Comparison of ENCODE assay signal across 22 cellular contexts in the genomic region with DNA sequence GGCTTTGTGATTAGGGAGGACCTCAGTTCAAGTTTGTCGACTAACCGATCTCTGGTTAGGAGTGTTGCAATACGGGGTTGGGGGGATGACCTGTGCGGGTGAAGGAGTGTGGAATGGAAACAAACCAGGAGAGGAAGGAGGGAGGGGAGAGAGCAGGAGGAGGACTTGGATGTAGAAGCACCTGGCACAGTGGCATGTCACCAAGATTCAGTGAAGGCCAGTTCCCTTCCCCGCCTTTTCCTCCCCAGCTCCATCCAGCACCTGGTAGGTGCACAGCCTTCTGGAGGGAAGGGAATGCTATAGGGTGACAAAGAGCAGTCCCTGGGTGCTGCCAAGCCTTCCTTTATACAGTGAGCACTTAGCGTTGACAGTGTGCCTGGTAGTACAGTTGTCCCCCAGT.
DNase-seq lines count a peak whose midpoint lies in the region; ATAC-seq and TF ChIP-seq lines count a peak whose summit lies in the region.
"Had no signal": no experiment of that assay in that cellular context is flagged by ENCODE, and none has a peak within 500 bp of the region (broad histone marks: within the 10 kb centered on the region; RNA-seq: fewer than 3 reads in every experiment).

No MANE protein-coding gene starts in this region.

- no peaks in the 10 kb centered on the region for H3K4me1 ChIP-seq in lower lobe of right lung
- H3K4me1 ChIP-seq: A549; BE2C; BLaER1 treated with 17β-estradiol and CSF1 and Interleukin-3, amounts not matched to agents 10 nM and 100 nM had no signal

- H3K36me3 ChIP-seq in lower lobe of right lung = no peaks in the 10 kb centered on the region
- H3K36me3 ChIP-seq: BE2C; BLaER1 treated with 17β-estradiol and CSF1 and Interleukin-3, amounts not matched to agents 10 nM and 100 nM had no signal

- no peak overlapping the region for H3K27ac ChIP-seq in lower lobe of right lung
- H3K27ac ChIP-seq: A549; BLaER1 treated with 17β-estradiol and CSF1 and Interleukin-3, amounts not matched to agents 10 nM and 100 nM had no signal

- TF ChIP-seq CTCF in lower lobe of right lung (IDR thresholded peaks at IDR 0.05) = no peak

- in situ Hi-C loops in G401 (cut with HindIII; ENCODE audit: low sequenced_read_pairs) = loop anchor here (25.0 kb wide), 1 partner anchor 186 kb away; no protein-coding TSS in a partner anchor

- no peak for ATAC-seq in lower lobe of right lung
- no peak for ATAC-seq in HG02970 (IDR thresholded peaks at IDR 0.05; ENCODE audit: low FRiP score, unreplicated experiment)
- ATAC-seq in HG02870 (IDR thresholded peaks at IDR 0.05; ENCODE audit: unreplicated experiment) = no peak
- ATAC-seq: GM23338, HCT116 had no signal

- no peak overlapping the region for H3K4me3 ChIP-seq in lower lobe of right lung
- H3K4me3 ChIP-seq: A549; BLaER1 treated with 17β-estradiol and CSF1 and Interleukin-3, amounts not matched to agents 10 nM and 100 nM; GM23338 had no signal

- DNase-seq in G401 (ENCODE audit: low spot score) (peak; percentile 70), NCI-H2107 (lab: John Stamatoyannopoulos, UW) (peak; percentile 33), NCI-H510A treated with DMSO at 0.1 percent for 48 hours (lab: John Stamatoyannopoulos, UW) (peak; percentile 59), lower lobe of right lung (peak; percentile 3), GM03348 (ENCODE audit: low spot score) (no peak)
- DNase-seq: 8988T; ACHN; AML-193; BE2C; CD4-positive, alpha-beta T cell; CD8-positive, alpha-beta memory T cell; DMS 273 treated with DMSO at 0.1 percent for 48 hours; DMS79; EL; GF-D8; H9 had no signal

- intact Hi-C loops in lower lobe of right lung (cut with DNase I) = loop anchor here (10.0 kb wide), 1 partner anchor 58 kb away; no protein-coding TSS in a partner anchor

- H3K9me3 ChIP-seq in lower lobe of right lung = peaks cover 4% of the 10 kb centered on the region
- H3K9me3 ChIP-seq: BE2C had no signal

- H3K27me3 ChIP-seq in lower lobe of right lung (ENCODE audit: low read depth) = peaks cover 6% of the 10 kb centered on the region
- H3K27me3 ChIP-seq: BE2C; BLaER1 treated with 17β-estradiol and CSF1 and Interleukin-3, amounts not matched to agents 10 nM and 100 nM had no signal
